ENCODE assay signal across 21 cellular contexts in genomic region chr9:130111805-130112204, GRCh38. TPM values are rescaled to one million over a fixed set of nuclear protein-coding genes. Genes with fewer than 3 reads are reported as not detected.
DNase-seq lines count a peak whose midpoint lies in the region; ATAC-seq and TF ChIP-seq lines count a peak whose summit lies in the region.
"Had no signal": no experiment of that assay in that cellular context is flagged by ENCODE, and none has a peak within 500 bp of the region (broad histone marks: within the 10 kb centered on the region; RNA-seq: fewer than 3 reads in every experiment).

No MANE protein-coding gene starts in this region.

- no peaks in the 10 kb centered on the region for H3K9me3 Mint-ChIP-seq in GM23338
- no peaks in the 10 kb centered on the region for H3K9me3 Mint-ChIP-seq in chondrocyte (ENCODE audit: low read depth)
- H3K9me3 Mint-ChIP-seq: activated T-cell treated with anti-CD3 and anti-CD28 coated beads, Interleukin-2, amount 50 U/mL, for 4 hours; CD4-positive, alpha-beta T cell; central memory CD8-positive, alpha-beta T cell had no signal

- H3K4me1 Mint-ChIP-seq in GM23338 = peaks cover 5% of the 10 kb centered on the region; the same call in 2 of the 3 replicates
- peaks cover 16% of the 10 kb centered on the region for H3K4me1 Mint-ChIP-seq in chondrocyte (ENCODE audit: low read depth)

- H2AFZ ChIP-seq in GM23338 (no peak overlapping the region), trophoblast cell (ENCODE audit: insufficient read depth, low read length, poor library complexity) (no peak overlapping the region)

- DNase-seq in NCI-H82 (lab: John Stamatoyannopoulos, UW) (peak; percentile 62), NCI-H82 treated with DMSO at 0.1 percent for 48 hours (lab: John Stamatoyannopoulos, UW; ENCODE audit: unreplicated experiment) (no peak), GM23338 (ENCODE audit: low spot score) (no peak), chondrocyte (ENCODE audit: low spot score) (no peak), trophoblast cell (no peak), middle frontal gyrus (ENCODE audit: extremely low spot score, low spot score) (no peak)
- DNase-seq in stimulated activated CD4-positive, alpha-beta T cell treated with anti-CD3 and anti-CD28 coated beads, Interleukin-2, amount 100 ng/mL, for 48 hours = no peak
- DNase-seq: activated CD4-positive, alpha-beta T cell treated with anti-CD3 and anti-CD28 coated beads, Interleukin-2, amount 50 U/mL, for 1 hour; activated T-cell treated with anti-CD3 and anti-CD28 coated beads, Interleukin-2, amount 50 U/mL, for 4 hours; CD4-positive, alpha-beta T cell; DND-41; effector memory CD4-positive, alpha-beta T cell; HCEC 1CT; heart right ventricle; NCI-H1694; NCI-H774; right cardiac atrium had no signal

- H3K9me3 ChIP-seq in trophoblast cell (ENCODE audit: insufficient read depth, low read depth, low read length) = no peaks in the 10 kb centered on the region
- H3K9me3 ChIP-seq: heart right ventricle had no signal

- H3K27ac ChIP-seq in GM23338 (ENCODE audit: low read depth) = 0 out of 2 replicates have a peak overlapping the region, but pooled peaks have one; percentile 59
- H3K27ac ChIP-seq in trophoblast cell (ENCODE audit: low read depth, low read length) = no peak overlapping the region
- H3K27ac ChIP-seq: heart right ventricle had no signal

- no peak overlapping the region for H3K9ac ChIP-seq in trophoblast cell (ENCODE audit: low read length)

- no peak overlapping the region for H3K4me3 Mint-ChIP-seq in GM23338
- no peak overlapping the region for H3K4me3 Mint-ChIP-seq in chondrocyte (ENCODE audit: unreplicated experiment)
- H3K4me3 Mint-ChIP-seq: activated T-cell treated with anti-CD3 and anti-CD28 coated beads, Interleukin-2, amount 50 U/mL, for 4 hours; CD4-positive, alpha-beta T cell; central memory CD8-positive, alpha-beta T cell had no signal

- peaks cover 10% of the 10 kb centered on the region; the same call in 1 of the 2 replicates for H3K36me3 ChIP-seq in GM23338 (ENCODE audit: insufficient read depth)
- H3K36me3 ChIP-seq in trophoblast cell (ENCODE audit: control insufficient read depth in 1 of 2, insufficient read depth in 2 of 2, low read length in 2 of 2) = peaks cover 13 to 30% of the 10 kb centered on the region in 2 experiments

- H3K27me3 ChIP-seq in GM23338 (ENCODE audit: insufficient read depth) (no peaks in the 10 kb centered on the region), trophoblast cell (ENCODE audit: insufficient read depth, low read length) (no peaks in the 10 kb centered on the region)
- H3K27me3 ChIP-seq: heart right ventricle had no signal

- no peak overlapping the region for H3K23ac ChIP-seq in trophoblast cell (ENCODE audit: low read length)

- H3K4me3 ChIP-seq in GM23338 (no peak overlapping the region), trophoblast cell (ENCODE audit: low read depth, low read length) (no peak overlapping the region)
- H3K4me3 ChIP-seq: heart right ventricle had no signal

- no peaks in the 10 kb centered on the region for H3K4me1 ChIP-seq in GM23338 (ENCODE audit: insufficient read depth)
- H3K4me1 ChIP-seq in trophoblast cell (ENCODE audit: control insufficient read depth in 1 of 2, insufficient read depth in 2 of 2, low read length in 2 of 2) = peaks cover 0 to 3% of the 10 kb centered on the region in 2 experiments

- H3K27ac Mint-ChIP-seq in GM23338 (no peak overlapping the region), chondrocyte (ENCODE audit: unreplicated experiment) (peak overlapping the region; percentile 41)
- H3K27ac Mint-ChIP-seq: CD4-positive, alpha-beta T cell had no signal

- H3K79me2 ChIP-seq in GM23338 (replicated peaks; ENCODE audit: insufficient read depth) (no peaks in the 10 kb centered on the region), trophoblast cell (ENCODE audit: control insufficient read depth, insufficient read depth, low read length, poor library complexity) (no peaks in the 10 kb centered on the region)

- no peak overlapping the region for H2BK120ac ChIP-seq in trophoblast cell (ENCODE audit: insufficient read depth, low read length, poor library complexity)

- H2BK5ac ChIP-seq in trophoblast cell (ENCODE audit: low read depth, low read length, poor library complexity) = no peak overlapping the region

- H3K9me2 ChIP-seq in GM23338 (ENCODE audit: insufficient read depth) = no peaks in the 10 kb centered on the region

- H4K12ac ChIP-seq in trophoblast cell (ENCODE audit: low read depth, low read length) = peak overlapping the region; percentile 2

- WGBS in trophoblast cell (ENCODE audit: extremely low coverage, insufficient coverage, insufficient read length) = no CpG with 5 or more reads among the region's 16 CpGs

- H3K27me3 Mint-ChIP-seq in GM23338 (ENCODE audit: insufficient read depth, low read depth, poor library complexity) (no peaks in the 10 kb centered on the region), chondrocyte (ENCODE audit: low read depth) (no peaks in the 10 kb centered on the region)
- H3K27me3 Mint-ChIP-seq: CD4-positive, alpha-beta T cell; central memory CD8-positive, alpha-beta T cell had no signal

- H3K14ac ChIP-seq in trophoblast cell (ENCODE audit: low read length) = no peak overlapping the region

- no peak overlapping the region for H3K18ac ChIP-seq in trophoblast cell (ENCODE audit: low read length)

- H3K36me3 Mint-ChIP-seq in GM23338 (ENCODE audit: low read depth) = peaks cover 10% of the 10 kb centered on the region
- H3K36me3 Mint-ChIP-seq in chondrocyte (ENCODE audit: low read depth) = peaks cover 13% of the 10 kb centered on the region

- peaks cover 5% of the 10 kb centered on the region; the same call in 1 of the 2 replicates for H3F3A ChIP-seq in GM23338 (replicated peaks; ENCODE audit: low read depth)

- ATAC-seq in GM23338 (no peak), GM18867 (IDR thresholded peaks at IDR 0.05; ENCODE audit: unreplicated experiment) (no peak)
- ATAC-seq: activated T-cell treated with anti-CD3 and anti-CD28 coated beads, Interleukin-2, amount 50 U/mL, for 4 hours; heart right ventricle; Panc1; right cardiac atrium; SK-N-SH treated with all-trans-retinoic acid at 6 μM for 48 hours had no signal

- no peak overlapping the region for H4K91ac ChIP-seq in trophoblast cell (ENCODE audit: low read depth, low read length)

- TF ChIP-seq CTCF in GM23338 (conservative IDR thresholded peaks at IDR 0.05; ENCODE audit: low read depth in 2 of 2) = no peak
- TF ChIP-seq CTCF in chondrocyte (IDR thresholded peaks at IDR 0.05) = no peak

- H3K4me2 ChIP-seq in GM23338 (no peak overlapping the region), trophoblast cell (ENCODE audit: low read length) (no peak overlapping the region)

- H4K8ac ChIP-seq in trophoblast cell (ENCODE audit: low read depth, low read length) = no peak overlapping the region

- no peak overlapping the region for H2BK12ac ChIP-seq in trophoblast cell (ENCODE audit: low read length)

- H3K79me1 ChIP-seq in trophoblast cell (ENCODE audit: low read length) = no peaks in the 10 kb centered on the region

- no peak overlapping the region for H2AK5ac ChIP-seq in trophoblast cell (ENCODE audit: low read length)

- H3K4ac ChIP-seq in trophoblast cell (ENCODE audit: low read depth, low read length) = no peak overlapping the region

- no peaks in the 10 kb centered on the region; the same call in 1 of the 2 replicates for H4K20me1 ChIP-seq in GM23338 (replicated peaks; ENCODE audit: insufficient read depth)

TF ChIP-seq in GM23338, 12 proteins besides CTCF, POLR2A, EP300 and RAD21 (continues in another document):
- TF ChIP-seq STAT1 (IDR thresholded peaks at IDR 0.05; ENCODE audit: unreplicated experiment) (no peak), REST (IDR thresholded peaks at IDR 0.05; ENCODE audit: unreplicated experiment) (no peak), ZNF331 (CRISPR knock-in tag; IDR thresholded peaks at IDR 0.05; ENCODE audit: low read depth) (no peak), JUNB (IDR thresholded peaks at IDR 0.05; ENCODE audit: unreplicated experiment) (no peak), POLR2AphosphoS5 (IDR thresholded peaks at IDR 0.05; ENCODE audit: low read depth) (no peak)

RNA-seq across cellular contexts. Expression of gene GPR107, which starts 58.1 kb away (rescaled TPM):
- total RNA-seq in GM23338 (2014; rRNA removed; shearing (Covaris generic)) = 18.4 and 30.7 TPM in 2 replicates
- 6.2 and 7.3 TPM in 2 replicates for polyA plus RNA-seq in GM23338 (2016; fragmentation: Nextera tagmentation; extraction: Ambion mirVana)
- total RNA-seq in chondrocyte = 67.0 to 74.6 TPM (median 70.7 TPM) in 3 replicates
- polyA plus RNA-seq in trophoblast cell (2013) = 32.0 and 32.1 TPM in 2 replicates
